11 cellular contexts compared by ENCODE assay signal in the genomic region with DNA sequence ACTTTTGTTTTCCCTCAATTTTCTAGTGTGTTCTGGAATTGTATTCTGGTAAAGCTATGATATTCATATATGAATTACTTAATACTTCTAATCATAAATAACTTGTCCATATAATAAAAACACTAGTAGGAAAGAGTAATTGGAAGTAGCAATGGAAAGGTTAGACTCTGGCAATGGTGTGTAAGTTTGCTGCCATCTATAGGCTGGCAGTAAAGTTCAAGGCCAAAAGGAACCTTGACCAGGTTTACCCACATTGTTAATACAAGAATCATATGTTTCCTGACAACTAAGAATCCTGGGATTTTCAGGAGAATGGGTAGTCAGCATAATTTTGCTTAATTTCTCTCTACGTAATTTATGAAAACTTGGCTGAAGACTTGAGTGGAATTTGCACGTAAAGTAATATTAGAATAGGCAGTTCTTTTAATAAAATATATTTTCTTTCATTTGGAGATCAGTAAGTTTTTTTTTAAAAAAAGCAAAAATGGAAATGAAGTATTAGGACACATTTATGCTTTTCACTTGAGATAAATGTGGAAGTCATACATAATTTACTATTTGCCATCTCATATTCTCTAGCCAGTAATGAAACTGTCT.
DNase-seq lines count a peak whose midpoint lies in the region; TF ChIP-seq lines count a peak whose summit lies in the region.
"Had no signal": no experiment of that assay in that cellular context is flagged by ENCODE, and none has a peak within 500 bp of the region (broad histone marks: within the 10 kb centered on the region; RNA-seq: fewer than 3 reads in every experiment).

No MANE protein-coding gene starts in this region.

- H3K9me3 ChIP-seq in esophagus muscularis mucosa, result no peaks in the 10 kb centered on the region

- DNase-seq in SIG-M5 treated with dmso at 0.1 percent for 504 hours (lab: John Stamatoyannopoulos, UW; ENCODE audit: unreplicated experiment) (peak; percentile 22), SIG-M5 (lab: John Stamatoyannopoulos, UW) (no peak), NCI-H345 (lab: John Stamatoyannopoulos, UW) (peak; percentile 7), renal cortical epithelial cell (ENCODE audit: low read depth) (peak; percentile 11), esophagus muscularis mucosa (ENCODE audit: extremely low spot score) (no peak), hippocampal formation (lab: John Stamatoyannopoulos, UW) (no peak)
- DNase-seq in activated naive CD4-positive, alpha-beta T cell treated with anti-CD3 and anti-CD28 coated beads, Interleukin-2, amount 50 U/mL, for 16 hours, result no peak
- DNase-seq: activated naive CD4-positive, alpha-beta T cell; effector memory CD8-positive, alpha-beta T cell; NCI-H524 treated with DMSO at 0.1 percent for 48 hours had no signal

- H3K27me3 ChIP-seq in esophagus muscularis mucosa, result no peaks in the 10 kb centered on the region

- no peaks in the 10 kb centered on the region for H3K36me3 Mint-ChIP-seq in brain

- 91% methylated on average over 2 of the region's 2 CpGs for WGBS in esophagus muscularis mucosa

- no peak overlapping the region for H3K27ac Mint-ChIP-seq in brain
- H3K27ac Mint-ChIP-seq: effector memory CD8-positive, alpha-beta T cell had no signal

- H3K4me1 ChIP-seq in esophagus muscularis mucosa, result no peaks in the 10 kb centered on the region

- H3K27ac ChIP-seq in esophagus muscularis mucosa (replicated peaks in 1 of 4), result no peak overlapping the region

- H3K27me3 Mint-ChIP-seq in brain, result peaks cover 3% of the 10 kb centered on the region
- H3K27me3 Mint-ChIP-seq: effector memory CD8-positive, alpha-beta T cell had no signal

- H3K36me3 ChIP-seq in esophagus muscularis mucosa, result no peaks in the 10 kb centered on the region

- TF ChIP-seq CTCF in brain (conservative IDR thresholded peaks at IDR 0.05), result peak; percentile 30 to 60
- no peak for TF ChIP-seq CTCF in esophagus muscularis mucosa (IDR thresholded peaks at IDR 0.05)

- intact Hi-C loops in esophagus muscularis mucosa (cut with DNase I), result no loop called here

- no peaks in the 10 kb centered on the region for H3K9me3 Mint-ChIP-seq in brain

- no peak for TF ChIP-seq POLR2A in esophagus muscularis mucosa (IDR thresholded peaks at IDR 0.05; ENCODE audit: low read depth)

- H3K4me1 Mint-ChIP-seq in brain, result no peaks in the 10 kb centered on the region

- no peak overlapping the region for H3K4me3 Mint-ChIP-seq in brain
- H3K4me3 Mint-ChIP-seq: effector memory CD8-positive, alpha-beta T cell had no signal

- H3K4me3 ChIP-seq in esophagus muscularis mucosa, result no peak overlapping the region

- TF ChIP-seq EP300 in esophagus muscularis mucosa (IDR thresholded peaks at IDR 0.05), result no peak

Comparison
In these comparisons a context has a peak if more than half of its experiments do, and no peak if none do; other contexts are left out.
1. DNase-seq: peak in SIG-M5 treated with dmso at 0.1 percent for 504 hours (single experiment), NCI-H345 (single experiment) and renal cortical epithelial cell (single experiment); none in SIG-M5 (single experiment), activated naive CD4-positive, alpha-beta T cell treated with anti-CD3 and anti-CD28 coated beads, Interleukin-2, amount 50 U/mL, for 16 hours (single experiment), esophagus muscularis mucosa (single experiment) and hippocampal formation (0 of 2).
2. CTCF ChIP-seq: peak in brain (2 of 2); none in esophagus muscularis mucosa (0 of 3).